ENCODE assay signal across 1 cellular context in the genomic region with DNA sequence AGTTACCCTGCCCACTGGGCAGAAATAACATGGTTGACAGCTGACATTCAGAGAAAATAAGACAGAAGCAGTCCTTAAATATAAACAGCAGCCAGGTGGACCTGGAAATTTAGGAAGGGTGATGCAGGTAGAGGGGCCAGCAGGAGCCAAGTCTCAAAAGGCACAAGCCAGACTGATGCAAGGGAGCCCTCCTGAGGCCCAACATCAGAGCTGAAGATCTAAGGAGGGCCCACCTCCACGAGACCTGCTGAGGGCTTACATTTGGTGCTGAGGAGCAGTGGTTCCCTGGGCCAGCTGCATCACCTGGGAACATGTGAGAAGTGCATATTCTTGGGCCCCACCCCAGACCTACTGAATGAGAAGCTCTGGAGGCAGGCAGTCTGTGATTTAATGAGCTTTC.
TF ChIP-seq lines count a peak whose summit lies in the region.

No MANE protein-coding gene starts in this region.

TF ChIP-seq in WTC11, 78 proteins besides CTCF, POLR2A, EP300 and RAD21:
- TF ChIP-seq ZNF317 (CRISPR knock-in tag; IDR thresholded peaks at IDR 0.05; ENCODE audit: borderline replicate concordance, low read depth): no peak
- no peak for TF ChIP-seq NFYB (CRISPR knock-in tag; conservative IDR thresholded peaks at IDR 0.05; ENCODE audit: low read depth)
TF ChIP-seq in WTC11: peak in this region for 0.
